8 cellular contexts compared by ENCODE assay signal in the genomic region with DNA sequence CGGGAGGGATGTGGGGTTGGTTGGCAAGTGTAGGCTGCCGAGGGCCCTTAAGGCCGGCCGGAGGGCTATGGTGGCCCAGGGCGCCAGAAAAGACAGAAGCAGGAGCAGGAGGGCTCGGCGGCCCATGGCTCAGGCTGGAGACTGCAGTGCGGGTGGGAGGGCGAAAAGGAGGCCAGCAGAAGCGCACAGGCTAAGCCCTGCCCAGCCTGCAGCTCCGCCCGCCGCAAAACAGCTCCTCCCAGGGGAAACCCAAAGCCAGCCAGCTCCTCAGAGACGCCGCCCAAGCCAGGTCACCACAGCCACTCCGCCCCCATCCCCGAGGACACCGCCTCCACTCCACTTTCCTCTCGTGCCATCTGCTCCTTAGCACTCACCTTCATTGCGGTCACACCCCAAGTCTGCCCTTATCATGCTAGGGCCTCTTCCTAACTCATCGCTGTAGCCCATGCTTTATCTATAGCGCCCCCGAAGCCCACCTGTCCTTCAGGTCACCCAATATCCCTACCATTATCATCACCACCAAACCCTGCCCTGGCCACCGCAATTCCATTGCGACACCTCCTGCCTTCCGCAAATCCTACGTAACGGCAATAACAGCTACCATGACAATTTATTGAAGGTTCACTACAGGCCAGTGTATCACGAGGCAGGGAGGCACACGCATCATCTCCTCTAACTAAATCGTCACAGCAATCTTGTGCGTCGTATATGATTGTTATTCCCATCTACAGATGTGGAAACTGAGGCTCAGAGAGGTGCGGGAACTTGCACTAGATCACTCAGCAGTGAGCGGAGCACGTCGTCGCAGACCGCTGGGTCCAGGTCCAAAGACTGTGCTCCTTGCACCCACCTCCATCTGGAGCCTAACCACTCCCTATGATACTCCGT. TPM values are rescaled to one million over a fixed set of nuclear protein-coding genes. Genes with fewer than 3 reads are reported as not detected.
DNase-seq lines count a peak whose midpoint lies in the region; ATAC-seq, FAIRE-seq and TF ChIP-seq lines count a peak whose summit lies in the region.

Gene PRCP (minus strand): TSS at position 154 of the 888 bp plus-strand sequence. CDS start 28 bp downstream, at position 126.

- peak; percentile 71 for TF ChIP-seq POLR2A in GM12892 (IDR thresholded peaks at IDR 0.05; ENCODE audit: low read depth, low read length)

- peaks cover 10% of the 10 kb centered on the region for H3K4me1 ChIP-seq in psoas muscle

- peak within 1 kb of the TSS; percentile 84 for H3K4me3 ChIP-seq in psoas muscle

- H3K9me3 Mint-ChIP-seq in T-helper 1 cell treated with Interleukin-12 subunit alpha and Interleukin-12 subunit beta and Interleukin-4 antibody, amounts not matched to agents 30 μg/mL and 1 μg/mL, for 36 hours = no peaks in the 10 kb centered on the region

- WGBS in psoas muscle, 3 donors = 0 to 1% (median 1%) methylated on average over 37 to 40 of the region's 40 CpGs

- peak within 1 kb of the TSS; percentile 99 for H3K27ac Mint-ChIP-seq in T-helper 1 cell treated with Interleukin-12 subunit alpha and Interleukin-12 subunit beta and Interleukin-4 antibody, amounts not matched to agents 30 μg/mL and 1 μg/mL, for 36 hours

- H3K9me3 ChIP-seq in psoas muscle = no peaks in the 10 kb centered on the region

- peak; percentile 84 for DNase-seq in GM12892 (ENCODE audit: insufficient read length)
- peak; percentile 85 for DNase-seq in NCI-H146 treated with DMSO at 0.1 percent for 48 hours (lab: John Stamatoyannopoulos, UW; ENCODE audit: unreplicated experiment)
- peak in 55 of 56 donors; percentile 13 to 89 (median 74) for DNase-seq in amygdala (lab: John Stamatoyannopoulos, UW)
- DNase-seq in left ventricle myocardium superior = peak; percentile 94
- peak; percentile 92 to 95 for DNase-seq in psoas muscle
- DNase-seq in urothelium cell line (ENCODE audit: low spot score) = peak; percentile 98

- H3K27me3 Mint-ChIP-seq in T-helper 1 cell treated with Interleukin-12 subunit alpha and Interleukin-12 subunit beta and Interleukin-4 antibody, amounts not matched to agents 30 μg/mL and 1 μg/mL, for 36 hours (ENCODE audit: low read depth) = no peaks in the 10 kb centered on the region

- no peaks in the 10 kb centered on the region for H3K36me3 ChIP-seq in psoas muscle (ENCODE audit: insufficient read depth in 1 of 2, low read depth in 1 of 2)

- peak; percentile 80 for ATAC-seq in HG02852 (IDR thresholded peaks at IDR 0.05; ENCODE audit: unreplicated experiment)
- ATAC-seq in left ventricle myocardium superior = peak; percentile 96
- ATAC-seq in psoas muscle = peak; percentile 91 to 93 (median 92)

- no peak for TF ChIP-seq CTCF in psoas muscle (IDR thresholded peaks at IDR 0.05)

- peak within 1 kb of the TSS; percentile 88 for H3K27ac ChIP-seq in psoas muscle

- peak; percentile 98 for FAIRE-seq in GM12892 (lab: Jason Lieb, UNC)
- peak; percentile 83 for FAIRE-seq in urothelium cell line (lab: Jason Lieb, UNC)

- H3K36me3 Mint-ChIP-seq in T-helper 1 cell treated with Interleukin-12 subunit alpha and Interleukin-12 subunit beta and Interleukin-4 antibody, amounts not matched to agents 30 μg/mL and 1 μg/mL, for 36 hours (ENCODE audit: low read depth) = peaks cover 4% of the 10 kb centered on the region

- intact Hi-C loops in left ventricle myocardium superior (cut with micrococcal nuclease) = loop anchor here (5.0 kb wide), 1 partner anchor 257 kb away; the partner anchor contains the start of gene PCF11
- intact Hi-C loops in psoas muscle (cut with DNase I) = loop anchor here (2.0 to 10.0 kb wide), 6 partner anchors 34 to 384 kb away; partner anchors contain the start of genes RAB30 (in 2 of the 2), ANKRD42 (in 1 of the 2), CCDC90B (in 1 of the 2) and PCF11 (in 1 of the 2)

- H3K4me3 Mint-ChIP-seq in T-helper 1 cell treated with Interleukin-12 subunit alpha and Interleukin-12 subunit beta and Interleukin-4 antibody, amounts not matched to agents 30 μg/mL and 1 μg/mL, for 36 hours = peak within 1 kb of the TSS; percentile 97

- no peaks in the 10 kb centered on the region for H3K27me3 ChIP-seq in psoas muscle (ENCODE audit: insufficient read depth in 3 of 3, low read length in 2 of 3)

- H3K4me1 Mint-ChIP-seq in T-helper 1 cell treated with Interleukin-12 subunit alpha and Interleukin-12 subunit beta and Interleukin-4 antibody, amounts not matched to agents 30 μg/mL and 1 μg/mL, for 36 hours (ENCODE audit: low read depth) = peaks cover 44% of the 10 kb centered on the region

RNA-seq across cellular contexts. Expression of gene PRCP, which starts in this region (rescaled TPM):
- polyA plus RNA-seq in GM12892 (2012; ENCODE audit: missing spikeins) = 17.2 TPM
- total RNA-seq in left ventricle myocardium superior = 41.1 TPM
- total RNA-seq in psoas muscle = 10 to 100 TPM; 11.5 to 23.5 (median 15.2) TPM
- polyA plus RNA-seq in psoas muscle = 10 to 100 TPM; 11.8 to 12.8 (median 12.1) TPM

Comparison
In these comparisons a context has a peak if more than half of its experiments do, and no peak if none do; other contexts are left out.
1. Peak in every context shown above with its lines: DNase-seq, ATAC-seq, H3K4me3 ChIP-seq and H3K27ac ChIP-seq.